ENCODE assay signal across 2 cellular contexts in the genomic region with DNA sequence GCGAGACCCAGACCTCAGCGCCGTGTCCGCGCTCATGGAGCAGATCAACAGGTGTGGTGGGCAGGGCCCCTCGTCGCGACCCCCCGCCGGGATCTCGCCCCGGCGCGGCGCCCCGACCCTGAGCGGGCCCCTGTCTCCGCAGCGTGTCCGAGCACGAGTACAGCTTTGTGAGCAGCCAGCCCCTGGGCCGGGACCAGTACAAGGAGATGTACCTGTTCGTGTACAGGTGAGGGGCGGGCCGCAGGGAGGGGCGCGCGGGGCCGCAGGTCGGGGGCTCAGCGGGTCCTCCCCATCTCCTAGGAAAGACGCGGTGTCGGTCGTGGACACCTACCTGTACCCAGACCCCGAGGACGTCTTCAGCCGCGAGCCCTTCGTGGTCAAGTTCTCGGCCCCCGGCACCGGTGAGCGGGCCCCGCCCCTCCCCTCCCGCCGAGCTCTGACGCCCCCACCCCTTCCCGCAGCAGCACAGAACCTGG.
TF ChIP-seq lines count a peak whose summit lies in the region.

No MANE protein-coding gene starts in this region.

TF ChIP-seq in H1, 55 proteins besides CTCF, POLR2A, EP300 and RAD21:
- TF ChIP-seq POLR2AphosphoS5 (IDR thresholded peaks at IDR 0.05; ENCODE audit: low read depth, low read length) (0 out of 2 replicates have a peak, but pooled peaks have one; percentile 8), KDM4A (IDR thresholded peaks at IDR 0.05; ENCODE audit: low read depth, low read length, severe bottlenecking) (peak; percentile 24), SRF (IDR thresholded peaks at IDR 0.05; ENCODE audit: low read depth, low read length) (no peak)

TF ChIP-seq in neural cell, 6 proteins besides CTCF, POLR2A, EP300 and RAD21:
- TF ChIP-seq SMC3 (conservative IDR thresholded peaks at IDR 0.05; ENCODE audit: poor library complexity): no peak
- no peak for TF ChIP-seq MXI1 (conservative IDR thresholded peaks at IDR 0.05; ENCODE audit: poor library complexity, severe bottlenecking)
- no peak for TF ChIP-seq EZH2 (IDR thresholded peaks at IDR 0.05; ENCODE audit: borderline replicate concordance, insufficient read depth, low read length, poor library complexity, severe bottlenecking)
- no peak for TF ChIP-seq TAF1 (IDR thresholded peaks at IDR 0.05; ENCODE audit: low read depth)
- TF ChIP-seq, protein P1, sequence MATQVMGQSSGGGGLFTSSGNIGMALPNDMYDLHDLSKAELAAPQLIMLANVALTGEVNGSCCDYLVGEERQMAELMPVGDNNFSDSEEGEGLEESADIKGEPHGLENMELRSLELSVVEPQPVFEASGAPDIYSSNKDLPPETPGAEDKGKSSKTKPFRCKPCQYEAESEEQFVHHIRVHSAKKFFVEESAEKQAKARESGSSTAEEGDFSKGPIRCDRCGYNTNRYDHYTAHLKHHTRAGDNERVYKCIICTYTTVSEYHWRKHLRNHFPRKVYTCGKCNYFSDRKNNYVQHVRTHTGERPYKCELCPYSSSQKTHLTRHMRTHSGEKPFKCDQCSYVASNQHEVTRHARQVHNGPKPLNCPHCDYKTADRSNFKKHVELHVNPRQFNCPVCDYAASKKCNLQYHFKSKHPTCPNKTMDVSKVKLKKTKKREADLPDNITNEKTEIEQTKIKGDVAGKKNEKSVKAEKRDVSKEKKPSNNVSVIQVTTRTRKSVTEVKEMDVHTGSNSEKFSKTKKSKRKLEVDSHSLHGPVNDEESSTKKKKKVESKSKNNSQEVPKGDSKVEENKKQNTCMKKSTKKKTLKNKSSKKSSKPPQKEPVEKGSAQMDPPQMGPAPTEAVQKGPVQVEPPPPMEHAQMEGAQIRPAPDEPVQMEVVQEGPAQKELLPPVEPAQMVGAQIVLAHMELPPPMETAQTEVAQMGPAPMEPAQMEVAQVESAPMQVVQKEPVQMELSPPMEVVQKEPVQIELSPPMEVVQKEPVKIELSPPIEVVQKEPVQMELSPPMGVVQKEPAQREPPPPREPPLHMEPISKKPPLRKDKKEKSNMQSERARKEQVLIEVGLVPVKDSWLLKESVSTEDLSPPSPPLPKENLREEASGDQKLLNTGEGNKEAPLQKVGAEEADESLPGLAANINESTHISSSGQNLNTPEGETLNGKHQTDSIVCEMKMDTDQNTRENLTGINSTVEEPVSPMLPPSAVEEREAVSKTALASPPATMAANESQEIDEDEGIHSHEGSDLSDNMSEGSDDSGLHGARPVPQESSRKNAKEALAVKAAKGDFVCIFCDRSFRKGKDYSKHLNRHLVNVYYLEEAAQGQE (IDR thresholded peaks at IDR 0.05; ENCODE audit: borderline replicate concordance): no peak
- no peak for TF ChIP-seq POLR2AphosphoS5 (IDR thresholded peaks at IDR 0.05)
